ENCODE assay signal across 8 cellular contexts in the genomic region with DNA sequence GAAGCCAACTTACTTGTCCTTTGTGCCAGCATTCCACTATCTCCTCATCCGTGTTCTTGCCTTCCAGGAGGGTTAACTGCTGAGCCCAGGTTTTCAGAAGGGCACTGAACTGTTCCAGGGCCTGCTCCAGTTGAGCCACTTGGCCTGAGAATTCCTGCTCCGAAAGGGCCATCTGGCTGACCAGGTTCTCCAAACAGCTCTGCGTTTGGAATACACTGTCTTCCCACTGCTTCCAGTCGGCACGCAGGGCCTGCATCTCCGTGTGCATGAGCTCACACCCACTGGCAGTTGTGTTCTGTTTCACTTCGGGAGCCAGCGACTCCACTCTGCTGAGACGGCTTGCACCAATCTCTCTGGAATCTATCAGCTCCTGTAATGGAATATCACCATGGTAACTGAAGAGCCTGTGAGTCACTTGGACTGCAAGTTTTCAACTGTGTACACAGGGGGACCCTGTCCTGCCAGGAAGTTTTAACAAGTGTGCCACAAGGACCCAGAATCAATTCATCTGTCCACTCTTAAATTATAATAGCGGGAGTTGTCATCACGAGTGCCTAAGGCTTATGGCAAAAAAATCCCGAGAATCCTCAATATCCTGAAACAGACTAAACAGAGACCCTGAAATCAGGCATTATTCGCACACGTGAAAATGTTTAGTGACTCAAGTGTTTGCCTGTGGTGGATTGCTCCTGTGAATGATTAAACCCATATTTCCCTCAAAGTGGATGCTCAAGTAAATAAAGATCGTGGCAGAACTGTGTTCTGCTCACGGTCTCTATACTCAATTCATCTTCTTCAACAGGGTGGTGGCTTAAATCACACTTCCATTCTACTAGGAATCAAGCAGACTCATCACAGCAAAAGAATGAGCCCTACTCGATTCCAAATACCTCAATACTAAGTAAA.
DNase-seq lines count a peak whose midpoint lies in the region; ATAC-seq, FAIRE-seq and TF ChIP-seq lines count a peak whose summit lies in the region.

No MANE protein-coding gene starts in this region.

- peak overlapping the region; percentile 99 for H3K9ac ChIP-seq in SK-N-SH
- no peak overlapping the region for H3K9ac ChIP-seq in neuronal stem cell (ENCODE audit: low read depth, low read length, poor library complexity)

- peaks cover 0 to 11% of the 10 kb centered on the region in 2 experiments; a peak in 2 of 4 replicates for H3K4me1 ChIP-seq in SK-N-SH (ENCODE audit: control insufficient read depth in 1 of 2, insufficient read depth in 2 of 2, low read depth in 1 of 2, low read length in 1 of 2)
- H3K4me1 ChIP-seq in neuronal stem cell (ENCODE audit: control insufficient read depth in 2 of 2, insufficient read depth in 1 of 2, low read depth in 1 of 2, low read length in 2 of 2): peaks cover 8 to 11% of the 10 kb centered on the region in 2 donors

- TF ChIP-seq EP300 in SK-N-SH (IDR thresholded peaks at IDR 0.05; ENCODE audit: borderline replicate concordance in 1 of 2, low read depth in 1 of 2, low read length in 1 of 2): no peak; a peak in 1 of 4 replicates

- ATAC-seq in activated naive CD8-positive, alpha-beta T cell treated with anti-CD3 and anti-CD28 coated beads, Interleukin-2, amount 50 U/mL, for 24 hours: no peak

- under 1% methylated on average over 17 of the region's 17 CpGs for WGBS in SK-N-SH (ENCODE audit: low lambda C conversion rate)
- no CpG with 5 or more reads among the region's 17 CpGs for WGBS in neuronal stem cell (ENCODE audit: extremely low coverage in 2 of 2, insufficient read length in 2 of 2, insufficient replicate concordance in 1 of 2), 2 donors

- no peak overlapping the region for H3K27ac Mint-ChIP-seq in activated naive CD8-positive, alpha-beta T cell treated with anti-CD3 and anti-CD28 coated beads, Interleukin-2, amount 50 U/mL, for 24 hours

- no peak overlapping the region for H2BK120ac ChIP-seq in neuronal stem cell (ENCODE audit: low read depth, low read length)

- H3K27me3 Mint-ChIP-seq in activated naive CD8-positive, alpha-beta T cell treated with anti-CD3 and anti-CD28 coated beads, Interleukin-2, amount 50 U/mL, for 24 hours: peaks cover 11% of the 10 kb centered on the region

- no peak overlapping the region for H3K4ac ChIP-seq in neuronal stem cell (ENCODE audit: low read length)

- H3K36me3 ChIP-seq in SK-N-SH (replicated peaks in 1 of 2; ENCODE audit: control insufficient read depth in 1 of 2, insufficient read depth in 2 of 2, low read length in 1 of 2) (peaks cover 4 to 36% of the 10 kb centered on the region in 2 experiments), neuronal stem cell (replicated peaks in 1 of 2; ENCODE audit: control insufficient read depth in 2 of 2, insufficient read depth in 2 of 2, low read length in 2 of 2) (no peaks in the 10 kb centered on the region)

- no peak overlapping the region for H2AK5ac ChIP-seq in neuronal stem cell (ENCODE audit: low read depth, low read length)

- H2AFZ ChIP-seq in SK-N-SH (ENCODE audit: low read depth) (no peak overlapping the region), neuronal stem cell (ENCODE audit: low read length) (peak overlapping the region; percentile 91)

- CTCF ChIA-PET in SK-N-SH (lab: Yijun Ruan, JAX): interaction anchor here (0.7 to 1.3 kb wide), 3 partner anchors 17 to 1317 kb away, joined by 3 to 4 read pairs (median 3); no protein-coding TSS in a partner anchor

- peaks cover 31% of the 10 kb centered on the region for H3F3A ChIP-seq in SK-N-SH (replicated peaks; ENCODE audit: insufficient read depth)

- no peak overlapping the region for H2BK5ac ChIP-seq in neuronal stem cell (ENCODE audit: low read length)

- TF ChIP-seq CTCF in D721Med (IDR thresholded peaks at IDR 0.05; ENCODE audit: insufficient read depth, missing control alignments) (no peak), SK-N-SH (IDR thresholded peaks at IDR 0.05) (no peak), foreskin fibroblast (IDR thresholded peaks at IDR 0.05; ENCODE audit: low read depth, low read length) (no peak)

- H3K79me1 ChIP-seq in neuronal stem cell (ENCODE audit: low read depth, low read length): no peaks in the 10 kb centered on the region

- H3K27ac ChIP-seq in SK-N-SH (ENCODE audit: low read depth in 2 of 2, low read length in 1 of 2) (peak overlapping the region; percentile 97 to 99), neuronal stem cell (replicated peaks; ENCODE audit: low read length) (peak overlapping the region; percentile 47)

- H2BK12ac ChIP-seq in neuronal stem cell (ENCODE audit: low read length): no peak overlapping the region

- peaks cover 14% of the 10 kb centered on the region; the same call in 1 of the 2 replicates for H4K20me1 ChIP-seq in SK-N-SH (ENCODE audit: insufficient read depth)

- H3K4me2 ChIP-seq in SK-N-SH (peak overlapping the region; percentile 91), neuronal stem cell (ENCODE audit: insufficient read depth, low read length, poor library complexity, severe bottlenecking) (no peak overlapping the region)

- H3K4me3 ChIP-seq in SK-N-SH (ENCODE audit: low read depth in 2 of 2, low read length in 1 of 2) (peak overlapping the region; percentile 59 to 76), foreskin fibroblast (ENCODE audit: low read depth in 1 of 2, low read length in 2 of 2) (peak overlapping the region; percentile 67 to 71), neuronal stem cell (ENCODE audit: low read length in 2 of 2) (peak overlapping the region; percentile 23 to 53)

- H3K9me3 Mint-ChIP-seq in activated naive CD8-positive, alpha-beta T cell treated with anti-CD3 and anti-CD28 coated beads, Interleukin-2, amount 50 U/mL, for 24 hours: no peaks in the 10 kb centered on the region

- POLR2A ChIA-PET in SK-N-SH (lab: Yijun Ruan, JAX): interaction anchor here (1.0 kb wide), 1 partner anchor 80 kb away, joined by 4 read pairs; no protein-coding TSS in a partner anchor

- no peak overlapping the region for H3K4me3 Mint-ChIP-seq in activated naive CD8-positive, alpha-beta T cell treated with anti-CD3 and anti-CD28 coated beads, Interleukin-2, amount 50 U/mL, for 24 hours

- FAIRE-seq in D721Med (lab: Jason Lieb, UNC): peak; percentile 67

- H3K9me3 ChIP-seq in SK-N-SH (no peaks in the 10 kb centered on the region), neuronal stem cell (replicated peaks in 1 of 2; ENCODE audit: control insufficient read depth in 2 of 2, insufficient read depth in 1 of 2, low read depth in 1 of 2, low read length in 2 of 2) (no peaks in the 10 kb centered on the region)

- H4K8ac ChIP-seq in neuronal stem cell (ENCODE audit: low read depth, low read length): no peak overlapping the region

- no peaks in the 10 kb centered on the region for H3K4me1 Mint-ChIP-seq in activated naive CD8-positive, alpha-beta T cell treated with anti-CD3 and anti-CD28 coated beads, Interleukin-2, amount 50 U/mL, for 24 hours

- H3K18ac ChIP-seq in neuronal stem cell (ENCODE audit: low read length): peak overlapping the region; percentile 9

- TF ChIP-seq RAD21 in SK-N-SH (IDR thresholded peaks at IDR 0.05; ENCODE audit: low read length): no peak

- no peaks in the 10 kb centered on the region for H3K36me3 Mint-ChIP-seq in activated naive CD8-positive, alpha-beta T cell treated with anti-CD3 and anti-CD28 coated beads, Interleukin-2, amount 50 U/mL, for 24 hours (ENCODE audit: low read depth)

- no peaks in the 10 kb centered on the region for H3K9me2 ChIP-seq in SK-N-SH

- no peak overlapping the region for H2BK15ac ChIP-seq in neuronal stem cell (ENCODE audit: low read length)

- H3K23ac ChIP-seq in neuronal stem cell (ENCODE audit: low read depth, low read length, poor library complexity): no peak overlapping the region

- H3K27me3 ChIP-seq in SK-N-SH (ENCODE audit: insufficient read depth) (no peaks in the 10 kb centered on the region), neuronal stem cell (ENCODE audit: control insufficient read depth in 3 of 3, insufficient read depth in 3 of 3, low read depth in 1 of 3, low read length in 3 of 3) (peaks cover 0 to 3% (median 0%) of the 10 kb centered on the region in 3 experiments)

- H4K91ac ChIP-seq in neuronal stem cell (ENCODE audit: low read depth, low read length, poor library complexity): no peak overlapping the region

- no peak overlapping the region for H3K14ac ChIP-seq in neuronal stem cell (ENCODE audit: low read length)

- peaks cover 48% of the 10 kb centered on the region for H3K79me2 ChIP-seq in SK-N-SH (ENCODE audit: insufficient read depth)

- DNase-seq in D721Med (ENCODE audit: insufficient read length, low spot score) (no peak), SK-N-SH (peak; percentile 39), foreskin fibroblast (peak; percentile 93 to 96), neuronal stem cell (ENCODE audit: low spot score) (peak; percentile 62), T-helper 9 cell (no peak), COR-L47 (lab: John Stamatoyannopoulos, UW) (no peak)
- DNase-seq in activated naive CD8-positive, alpha-beta T cell treated with anti-CD3 and anti-CD28 coated beads, Interleukin-2, amount 50 U/mL, for 24 hours: no peak
- DNase-seq in activated CD4-positive, CD25-positive, alpha-beta regulatory T cell (lab: John Stamatoyannopoulos, UW): no peak

TF ChIP-seq in SK-N-SH, 30 proteins besides CTCF, POLR2A, EP300 and RAD21 (continues in another document):
- TF ChIP-seq TCF12 (IDR thresholded peaks at IDR 0.05) (peak; percentile 74), GATA2 (CRISPR knock-in tag; IDR thresholded peaks at IDR 0.05) (no peak; the same call in 1 of the 2 replicates), FOXM1 (IDR thresholded peaks at IDR 0.05; ENCODE audit: low read depth) (no peak), FOSL2 (IDR thresholded peaks at IDR 0.05; ENCODE audit: borderline replicate concordance, low read depth) (peak; percentile 61; the same call in 1 of the 2 replicates)
- TF ChIP-seq, protein P1, sequence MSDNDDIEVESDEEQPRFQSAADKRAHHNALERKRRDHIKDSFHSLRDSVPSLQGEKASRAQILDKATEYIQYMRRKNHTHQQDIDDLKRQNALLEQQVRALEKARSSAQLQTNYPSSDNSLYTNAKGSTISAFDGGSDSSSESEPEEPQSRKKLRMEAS (IDR thresholded peaks at IDR 0.05; ENCODE audit: low read depth): peak; percentile 72
- TF ChIP-seq, protein P2, sequence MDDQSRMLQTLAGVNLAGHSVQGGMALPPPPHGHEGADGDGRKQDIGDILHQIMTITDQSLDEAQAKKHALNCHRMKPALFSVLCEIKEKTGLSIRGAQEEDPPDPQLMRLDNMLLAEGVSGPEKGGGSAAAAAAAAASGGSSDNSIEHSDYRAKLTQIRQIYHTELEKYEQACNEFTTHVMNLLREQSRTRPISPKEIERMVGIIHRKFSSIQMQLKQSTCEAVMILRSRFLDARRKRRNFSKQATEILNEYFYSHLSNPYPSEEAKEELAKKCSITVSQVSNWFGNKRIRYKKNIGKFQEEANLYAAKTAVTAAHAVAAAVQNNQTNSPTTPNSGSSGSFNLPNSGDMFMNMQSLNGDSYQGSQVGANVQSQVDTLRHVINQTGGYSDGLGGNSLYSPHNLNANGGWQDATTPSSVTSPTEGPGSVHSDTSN (IDR thresholded peaks at IDR 0.05): peak; percentile 52

Comparison
In these comparisons a context has a peak if more than half of its experiments do, and no peak if none do; other contexts are left out.
1. DNase-seq: peak in SK-N-SH (single experiment), foreskin fibroblast (2 of 2) and neuronal stem cell (single experiment); none in D721Med (single experiment), T-helper 9 cell (single experiment), activated naive CD8-positive, alpha-beta T cell treated with anti-CD3 and anti-CD28 coated beads, Interleukin-2, amount 50 U/mL, for 24 hours (single experiment), activated CD4-positive, CD25-positive, alpha-beta regulatory T cell (0 of 4) and COR-L47 (single experiment).
2. Peak in every context shown above with its lines, with median percentiles within 50 percentile points of each other: H3K4me3 ChIP-seq.